ENCODE assay signal across 23 cellular contexts in the genomic region with DNA sequence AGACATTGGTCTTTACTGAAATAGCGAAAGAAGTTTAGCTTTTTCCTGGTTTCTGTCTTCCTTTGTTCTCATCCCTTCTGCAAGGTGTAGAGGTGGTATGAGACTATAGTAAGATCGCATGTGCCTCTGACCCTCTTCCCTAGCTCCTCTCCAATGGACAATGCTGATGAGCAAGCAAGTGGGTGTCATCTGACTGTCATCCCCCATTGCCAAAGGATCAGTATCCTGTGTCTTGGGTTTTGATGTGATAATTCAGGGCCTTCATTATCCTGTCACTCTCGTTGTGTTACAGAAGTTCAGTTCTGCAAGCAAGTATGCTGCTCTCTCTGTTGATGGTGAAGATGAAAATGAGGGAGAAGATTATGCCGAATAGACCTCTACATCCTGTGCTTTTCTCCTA. TPM values are rescaled to one million over a fixed set of nuclear protein-coding genes. Genes with fewer than 3 reads are reported as not detected.
DNase-seq lines count a peak whose midpoint lies in the region; ATAC-seq and TF ChIP-seq lines count a peak whose summit lies in the region.
"Had no signal": no experiment of that assay in that cellular context is flagged by ENCODE, and none has a peak within 500 bp of the region (broad histone marks: within the 10 kb centered on the region; RNA-seq: fewer than 3 reads in every experiment).

No MANE protein-coding gene starts in this region.

- H3K36me3 Mint-ChIP-seq in activated naive CD8-positive, alpha-beta T cell treated with anti-CD3 and anti-CD28 coated beads, Interleukin-2, amount 10 ng/mL, durations not matched to agents 7 days and 5 days = peaks cover 36% of the 10 kb centered on the region
- peaks cover 36% of the 10 kb centered on the region for H3K36me3 Mint-ChIP-seq in activated naive CD8-positive, alpha-beta T cell treated with anti-CD3 and anti-CD28 coated beads for 36 hours
- peaks cover 28% of the 10 kb centered on the region for H3K36me3 Mint-ChIP-seq in endothelial cell (ENCODE audit: low read depth, unreplicated experiment)
- H3K36me3 Mint-ChIP-seq in Caco-2 (ENCODE audit: insufficient read depth, unreplicated experiment) = peaks cover 98% of the 10 kb centered on the region

- H3K4me1 Mint-ChIP-seq in activated naive CD8-positive, alpha-beta T cell treated with anti-CD3 and anti-CD28 coated beads, Interleukin-2, amount 10 ng/mL, durations not matched to agents 7 days and 5 days = peaks cover 19% of the 10 kb centered on the region
- peaks cover 17% of the 10 kb centered on the region for H3K4me1 Mint-ChIP-seq in activated naive CD8-positive, alpha-beta T cell treated with anti-CD3 and anti-CD28 coated beads for 36 hours
- H3K4me1 Mint-ChIP-seq in endothelial cell (ENCODE audit: unreplicated experiment) = peaks cover 27% of the 10 kb centered on the region
- H3K4me1 Mint-ChIP-seq in Caco-2 (ENCODE audit: low read depth, unreplicated experiment) = peaks cover 9% of the 10 kb centered on the region

- no peak for ATAC-seq in activated naive CD8-positive, alpha-beta T cell treated with anti-CD3 and anti-CD28 coated beads, Interleukin-2, amount 10 ng/mL, durations not matched to agents 7 days and 5 days (ENCODE audit: low read depth)
- ATAC-seq in GM21825 (IDR thresholded peaks at IDR 0.05; ENCODE audit: unreplicated experiment) = no peak
- ATAC-seq: heart left ventricle, T-helper 17 cell had no signal

- CTCF ChIA-PET in Caco-2 (lab: Charles Lee) = no interaction called here

- TF ChIP-seq CTCF in endothelial cell (IDR thresholded peaks at IDR 0.05; ENCODE audit: unreplicated experiment) = no peak
- TF ChIP-seq CTCF in Caco-2 (IDR thresholded peaks at IDR 0.05; ENCODE audit: insufficient read depth in 1 of 2, low read depth in 1 of 2, low read length in 1 of 2, severe bottlenecking in 1 of 2, unreplicated experiment in 1 of 2) = no peak

- intact Hi-C loops in Caco-2 (cut with micrococcal nuclease; ENCODE audit: unreplicated experiment) = no loop called here

- H3K4me1 ChIP-seq in subcutaneous abdominal adipose tissue (ENCODE audit: control insufficient read depth in 5 of 5, insufficient read depth in 5 of 5, low read length in 5 of 5) = peaks cover 11 to 40% (median 35%) of the 10 kb centered on the region in 5 donors
- peaks cover 8% of the 10 kb centered on the region for H3K4me1 ChIP-seq in Caco-2

- H3K9me3 Mint-ChIP-seq in activated naive CD8-positive, alpha-beta T cell treated with anti-CD3 and anti-CD28 coated beads, Interleukin-2, amount 10 ng/mL, durations not matched to agents 7 days and 5 days = no peaks in the 10 kb centered on the region
- no peaks in the 10 kb centered on the region for H3K9me3 Mint-ChIP-seq in activated naive CD8-positive, alpha-beta T cell treated with anti-CD3 and anti-CD28 coated beads for 36 hours
- H3K9me3 Mint-ChIP-seq in endothelial cell (ENCODE audit: unreplicated experiment) = no peaks in the 10 kb centered on the region
- H3K9me3 Mint-ChIP-seq in Caco-2 (ENCODE audit: unreplicated experiment) = no peaks in the 10 kb centered on the region
- H3K9me3 Mint-ChIP-seq: memory B cell had no signal

- no peak overlapping the region for H3K4me3 Mint-ChIP-seq in activated naive CD8-positive, alpha-beta T cell treated with anti-CD3 and anti-CD28 coated beads, Interleukin-2, amount 10 ng/mL, durations not matched to agents 7 days and 5 days
- H3K4me3 Mint-ChIP-seq in activated naive CD8-positive, alpha-beta T cell treated with anti-CD3 and anti-CD28 coated beads for 36 hours = no peak overlapping the region
- H3K4me3 Mint-ChIP-seq in endothelial cell (ENCODE audit: unreplicated experiment) (no peak overlapping the region), Caco-2 (ENCODE audit: unreplicated experiment) (no peak overlapping the region)
- H3K4me3 Mint-ChIP-seq: memory B cell, T-helper 17 cell had no signal

- POLR2A ChIA-PET in activated naive CD8-positive, alpha-beta T cell treated with anti-CD3 and anti-CD28 coated beads, Interleukin-2, amount 10 ng/mL, durations not matched to agents 7 days and 5 days (lab: Charles Lee) = no interaction called here
- POLR2A ChIA-PET in Caco-2 (lab: Charles Lee) = no interaction called here

- no peaks in the 10 kb centered on the region for H3K9me3 ChIP-seq in subcutaneous abdominal adipose tissue (ENCODE audit: control insufficient read depth in 5 of 5, low read length in 5 of 5)
- no peaks in the 10 kb centered on the region for H3K9me3 ChIP-seq in Caco-2
- H3K9me3 ChIP-seq: heart left ventricle, MG63, neutrophil had no signal

- no peak for DNase-seq in activated naive CD8-positive, alpha-beta T cell treated with anti-CD3 and anti-CD28 coated beads, Interleukin-2, amount 10 ng/mL, durations not matched to agents 7 days and 5 days
- DNase-seq in activated naive CD8-positive, alpha-beta T cell treated with anti-CD3 and anti-CD28 coated beads for 36 hours = no peak
- DNase-seq in endothelial cell (ENCODE audit: low spot score) = no peak
- DNase-seq in Caco-2 = no peak
- DNase-seq: ACHN; DMS53; GDM1; heart left ventricle; KBM-7; MG63; NCI-H2029 treated with DMSO at 0.1 percent for 48 hours; NCI-H226; NCI-H774; stimulated activated CD8-positive, alpha-beta memory T cell treated with anti-CD3 and anti-CD28 coated beads, Interleukin-4, amount 100 ng/mL, for 48 hours; substantia nigra; T-helper 17 cell had no signal

- H3K27ac ChIP-seq in subcutaneous abdominal adipose tissue (ENCODE audit: low read depth, low read length) = peak overlapping the region; percentile 85
- H3K27ac ChIP-seq: neutrophil, RWPE1, SK-N-MC had no signal

- H3K9ac ChIP-seq in subcutaneous abdominal adipose tissue (ENCODE audit: low read length in 5 of 5) = no peak overlapping the region

- H3K27me3 ChIP-seq in subcutaneous abdominal adipose tissue (ENCODE audit: control insufficient read depth in 5 of 5, insufficient read depth in 4 of 5, low read length in 5 of 5) = no peaks in the 10 kb centered on the region
- no peaks in the 10 kb centered on the region for H3K27me3 ChIP-seq in Caco-2 (replicated peaks; ENCODE audit: control insufficient read depth, insufficient read depth, low read length)
- H3K27me3 ChIP-seq: heart left ventricle, MG63 had no signal

- H3K36me3 ChIP-seq in subcutaneous abdominal adipose tissue (ENCODE audit: control insufficient read depth in 5 of 5, insufficient read depth in 5 of 5, low read length in 5 of 5) = peaks cover 24 to 49% (median 37%) of the 10 kb centered on the region in 5 donors
- peaks cover 11% of the 10 kb centered on the region for H3K36me3 ChIP-seq in Caco-2 (ENCODE audit: control insufficient read depth, insufficient read depth, low read length)

- BruUV-seq in Caco-2 (replicated peaks; lab: Mats Ljungman, UMichigan) = no TSS peak

- H3K4me3 ChIP-seq in subcutaneous abdominal adipose tissue (ENCODE audit: low read depth in 1 of 5, low read length in 5 of 5) (no peak overlapping the region), Caco-2 (ENCODE audit: low read depth, low read length) (no peak overlapping the region)
- H3K4me3 ChIP-seq: heart left ventricle, MG63, SK-N-MC had no signal

- no peaks in the 10 kb centered on the region for H3K27me3 Mint-ChIP-seq in activated naive CD8-positive, alpha-beta T cell treated with anti-CD3 and anti-CD28 coated beads, Interleukin-2, amount 10 ng/mL, durations not matched to agents 7 days and 5 days
- H3K27me3 Mint-ChIP-seq in activated naive CD8-positive, alpha-beta T cell treated with anti-CD3 and anti-CD28 coated beads for 36 hours = no peaks in the 10 kb centered on the region
- H3K27me3 Mint-ChIP-seq in endothelial cell (ENCODE audit: unreplicated experiment) = peaks cover 14% of the 10 kb centered on the region
- H3K27me3 Mint-ChIP-seq in Caco-2 (ENCODE audit: insufficient read depth, unreplicated experiment) = no peaks in the 10 kb centered on the region
- H3K27me3 Mint-ChIP-seq: memory B cell, progenitor cell of endocrine pancreas, T-helper 17 cell had no signal

- H3K27ac Mint-ChIP-seq in activated naive CD8-positive, alpha-beta T cell treated with anti-CD3 and anti-CD28 coated beads, Interleukin-2, amount 10 ng/mL, durations not matched to agents 7 days and 5 days = peak overlapping the region; percentile 2
- H3K27ac Mint-ChIP-seq in activated naive CD8-positive, alpha-beta T cell treated with anti-CD3 and anti-CD28 coated beads for 36 hours = no peak overlapping the region
- peak overlapping the region; percentile 5 for H3K27ac Mint-ChIP-seq in endothelial cell (ENCODE audit: unreplicated experiment)
- no peak overlapping the region for H3K27ac Mint-ChIP-seq in Caco-2 (ENCODE audit: unreplicated experiment)
- H3K27ac Mint-ChIP-seq: memory B cell, progenitor cell of endocrine pancreas had no signal

RNA-seq across cellular contexts. Expression of a gene that starts 10.0 kb away (rescaled TPM):
- total RNA-seq in activated naive CD8-positive, alpha-beta T cell treated with anti-CD3 and anti-CD28 coated beads, Interleukin-2, amount 10 ng/mL, durations not matched to agents 7 days and 5 days = 1 to 10 TPM; 1.9 to 3.0 TPM
- total RNA-seq in activated naive CD8-positive, alpha-beta T cell treated with anti-CD3 and anti-CD28 coated beads for 36 hours = 1 to 10 TPM; 1.5 to 2.6 TPM
- total RNA-seq in endothelial cell (ENCODE audit: unreplicated experiment) (112 TPM), Caco-2 (2022) (2.4 and 4.4 TPM in 2 replicates)

RNA-seq across cellular contexts. Expression of a gene that starts 33.6 kb away (rescaled TPM):
- total RNA-seq in activated naive CD8-positive, alpha-beta T cell treated with anti-CD3 and anti-CD28 coated beads, Interleukin-2, amount 10 ng/mL, durations not matched to agents 7 days and 5 days = 100 to 1,000 TPM; 439 to 448 TPM
- 100 to 1,000 TPM; 704 to 720 TPM for total RNA-seq in activated naive CD8-positive, alpha-beta T cell treated with anti-CD3 and anti-CD28 coated beads for 36 hours
- 629 TPM for total RNA-seq in endothelial cell (ENCODE audit: unreplicated experiment)
- total RNA-seq in Caco-2 (2022) = 445 and 452 TPM in 2 replicates

RNA-seq across cellular contexts. Expression of a gene that starts 39.3 kb away (rescaled TPM):
- total RNA-seq in activated naive CD8-positive, alpha-beta T cell treated with anti-CD3 and anti-CD28 coated beads, Interleukin-2, amount 10 ng/mL, durations not matched to agents 7 days and 5 days = 10 to 100 TPM; 34.4 to 37.8 TPM
- total RNA-seq in activated naive CD8-positive, alpha-beta T cell treated with anti-CD3 and anti-CD28 coated beads for 36 hours = 10 to 100 TPM; 23.5 to 25.7 TPM
- total RNA-seq in endothelial cell (ENCODE audit: unreplicated experiment) = 10.5 TPM
- 8.2 and 8.8 TPM in 2 replicates for total RNA-seq in Caco-2 (2022)

RNA-seq across cellular contexts. Expression of a gene that starts 57.6 kb away (rescaled TPM):
- 1 to 10 TPM; 2.0 to 2.3 TPM for total RNA-seq in activated naive CD8-positive, alpha-beta T cell treated with anti-CD3 and anti-CD28 coated beads, Interleukin-2, amount 10 ng/mL, durations not matched to agents 7 days and 5 days
- total RNA-seq in activated naive CD8-positive, alpha-beta T cell treated with anti-CD3 and anti-CD28 coated beads for 36 hours = 1 to 10 TPM; 1.9 to 2.2 TPM
- total RNA-seq in endothelial cell (ENCODE audit: unreplicated experiment) (21.1 TPM), Caco-2 (2022) (34.7 and 43.3 TPM in 2 replicates)

Comparison
In these comparisons a context has a peak if more than half of its experiments do, and no peak if none do; other contexts are left out.
1. H3K27ac Mint-ChIP-seq: peak in activated naive CD8-positive, alpha-beta T cell treated with anti-CD3 and anti-CD28 coated beads, Interleukin-2, amount 10 ng/mL, durations not matched to agents 7 days and 5 days (single experiment) and endothelial cell (single experiment); none in activated naive CD8-positive, alpha-beta T cell treated with anti-CD3 and anti-CD28 coated beads for 36 hours (single experiment) and Caco-2 (single experiment).
2. RNA of a gene that starts 10.0 kb away (total RNA-seq): 112 TPM in endothelial cell (single experiment); 2.4 to 4.4 TPM in Caco-2, 1.9 to 3.0 TPM in activated naive CD8-positive, alpha-beta T cell treated with anti-CD3 and anti-CD28 coated beads, Interleukin-2, amount 10 ng/mL, durations not matched to agents 7 days and 5 days and 1.5 to 2.6 TPM in activated naive CD8-positive, alpha-beta T cell treated with anti-CD3 and anti-CD28 coated beads for 36 hours; every median in the first group is over 10 times any median in the second.